14 cellular contexts compared by ENCODE assay signal in genomic region chr7:1902231-1902855, GRCh38.
"Had no signal": no experiment of that assay in that cellular context is flagged by ENCODE, and none has a peak within 500 bp of the region (broad histone marks: within the 10 kb centered on the region; RNA-seq: fewer than 3 reads in every experiment).

No MANE protein-coding gene starts in this region.

- H3K4me3 ChIP-seq: colonic mucosa, gastrocnemius medialis, prostate gland, upper lobe of left lung had no signal

- H3K4me3 Mint-ChIP-seq: activated CD4-positive, alpha-beta memory T cell treated with anti-CD3 and anti-CD28 coated beads for 36 hours; mesothelial cell of epicardium; stimulated activated naive CD8-positive, alpha-beta T cell treated with anti-CD3 and anti-CD28 coated beads, Interleukin-15, Interleukin-2, amounts not matched to agents 100 ng/mL and 50 ng/mL, for 24 hours had no signal

- FAIRE-seq: astrocyte, keratinocyte had no signal

- H3K36me3 Mint-ChIP-seq: activated CD4-positive, alpha-beta memory T cell treated with anti-CD3 and anti-CD28 coated beads for 36 hours; mesothelial cell of epicardium had no signal

- H3K36me3 ChIP-seq: colonic mucosa, gastrocnemius medialis, prostate gland had no signal

- H3K27ac Mint-ChIP-seq: activated CD4-positive, alpha-beta memory T cell treated with anti-CD3 and anti-CD28 coated beads for 36 hours; mesothelial cell of epicardium; stimulated activated naive CD8-positive, alpha-beta T cell treated with anti-CD3 and anti-CD28 coated beads, Interleukin-15, Interleukin-2, amounts not matched to agents 100 ng/mL and 50 ng/mL, for 24 hours had no signal

- H3K27me3 ChIP-seq: colonic mucosa, gastrocnemius medialis, upper lobe of left lung had no signal

- H3K4me1 ChIP-seq: colonic mucosa, prostate gland, upper lobe of left lung had no signal

- H3K9me3 Mint-ChIP-seq: activated CD4-positive, alpha-beta memory T cell treated with anti-CD3 and anti-CD28 coated beads for 36 hours; mesothelial cell of epicardium; stimulated activated naive CD8-positive, alpha-beta T cell treated with anti-CD3 and anti-CD28 coated beads, Interleukin-15, Interleukin-2, amounts not matched to agents 100 ng/mL and 50 ng/mL, for 24 hours had no signal

- H3K4me1 Mint-ChIP-seq: mesothelial cell of epicardium had no signal

- H3K9me3 ChIP-seq: colonic mucosa, gastrocnemius medialis, prostate gland, upper lobe of left lung had no signal

- H3K27ac ChIP-seq: colonic mucosa, gastrocnemius medialis, prostate gland, upper lobe of left lung had no signal

- DNase-seq: activated CD4-positive, alpha-beta memory T cell treated with anti-CD3 and anti-CD28 coated beads for 36 hours; activated CD4-positive, alpha-beta T cell treated with anti-CD3 and anti-CD28 coated beads for 1 hour; activated CD8-positive, alpha-beta memory T cell treated with anti-CD3 and anti-CD28 coated beads, Interleukin-2, amount 50 U/mL, for 4 hours; colonic mucosa; gastrocnemius medialis; stimulated activated CD4-positive, alpha-beta T cell treated with anti-CD3 and anti-CD28 coated beads, Interleukin-4, amount 100 ng/mL, for 1 hour; stimulated activated CD8-positive, alpha-beta memory T cell treated with anti-CD3 and anti-CD28 coated beads, Interleukin-4, amount 100 ng/mL, for 48 hours; T-helper 9 cell had no signal

- ATAC-seq: gastrocnemius medialis had no signal
